In genomic region chr6:37175332-37176267, GRCh38 we compare ENCODE assay signal across 1 cellular context.
TF ChIP-seq lines count a peak whose summit lies in the region.

No MANE protein-coding gene starts in this region.

TF ChIP-seq in K562, 482 proteins besides CTCF, POLR2A, EP300 and RAD21 (continued from another document and continues in another):
- TF ChIP-seq CHAMP1 (IDR thresholded peaks at IDR 0.05), result no peak
- peak; percentile 89; the same call in 1 of the 2 replicates for TF ChIP-seq E4F1 (CRISPR knock-in tag; IDR thresholded peaks at IDR 0.05; ENCODE audit: borderline replicate concordance)
- no peak for TF ChIP-seq USF1 (CRISPR knock-in tag; IDR thresholded peaks at IDR 0.05)
- peak; percentile 53; the same call in 1 of the 2 replicates for TF ChIP-seq RUNX1 (IDR thresholded peaks at IDR 0.05; ENCODE audit: low read depth)
- no peak for TF ChIP-seq TEAD2 (tag; IDR thresholded peaks at IDR 0.05)
- no peak; the same call in 1 of the 2 replicates for TF ChIP-seq ZFPM2 (CRISPR knock-in tag; IDR thresholded peaks at IDR 0.05)
- TF ChIP-seq SMARCA4 (IDR thresholded peaks at IDR 0.05), result no peak; the same call in 1 of the 2 replicates
- peak; percentile 59; the same call in 1 of the 2 replicates for TF ChIP-seq KAT7 (CRISPR knock-in tag; IDR thresholded peaks at IDR 0.05; ENCODE audit: borderline replicate concordance)
- TF ChIP-seq CLOCK (CRISPR knock-in tag; IDR thresholded peaks at IDR 0.05; ENCODE audit: borderline replicate concordance), result no peak; the same call in 1 of the 2 replicates
- TF ChIP-seq SMARCB1 (IDR thresholded peaks at IDR 0.05; ENCODE audit: insufficient read length, low read depth), result no peak
- TF ChIP-seq NFE2L1 (tag; IDR thresholded peaks at IDR 0.05; ENCODE audit: borderline replicate concordance, low read depth), result no peak
- no peak for TF ChIP-seq ZSCAN29 (IDR thresholded peaks at IDR 0.05)
- no peak; the same call in 1 of the 2 replicates for TF ChIP-seq TCF3 (CRISPR knock-in tag; IDR thresholded peaks at IDR 0.05)
- TF ChIP-seq PHF8 (IDR thresholded peaks at IDR 0.05; ENCODE audit: borderline replicate concordance, low read length), result no peak
- TF ChIP-seq CCNT2 (IDR thresholded peaks at IDR 0.05; ENCODE audit: borderline replicate concordance, extremely low read depth, insufficient read length, low read depth, low read length), result peak; percentile 39
- TF ChIP-seq GMEB1 (CRISPR knock-in tag; IDR thresholded peaks at IDR 0.05), result peak; percentile 2; the same call in 1 of the 2 replicates
- peak; percentile 36; the same call in 1 of the 2 replicates for TF ChIP-seq ZNF586 (CRISPR knock-in tag; conservative IDR thresholded peaks at IDR 0.05)
- TF ChIP-seq NR4A1 (CRISPR knock-in tag; IDR thresholded peaks at IDR 0.05), result peak; percentile 85; the same call in 1 of the 2 replicates
- TF ChIP-seq NR4A1 (tag; IDR thresholded peaks at IDR 0.05), result no peak
- TF ChIP-seq NELFE (IDR thresholded peaks at IDR 0.05; ENCODE audit: insufficient read depth, insufficient read length), result no peak
- no peak for TF ChIP-seq CBX8 (IDR thresholded peaks at IDR 0.05; ENCODE audit: borderline replicate concordance, extremely low read depth, low read depth, low read length, poor library complexity, severe bottlenecking)
- peak; percentile 68; the same call in 1 of the 2 replicates for TF ChIP-seq TFE3 (CRISPR knock-in tag; IDR thresholded peaks at IDR 0.05)
- 0 out of 2 replicates have a peak, but pooled peaks have one; percentile 49 for TF ChIP-seq ZNF511 (CRISPR knock-in tag; IDR thresholded peaks at IDR 0.05)
- TF ChIP-seq ZNF143 (CRISPR knock-in tag; IDR thresholded peaks at IDR 0.05), result no peak
- peak; percentile 84; the same call in 1 of the 2 replicates for TF ChIP-seq CTBP1 (IDR thresholded peaks at IDR 0.05; ENCODE audit: borderline replicate concordance)
- TF ChIP-seq RBM15 (IDR thresholded peaks at IDR 0.05; ENCODE audit: insufficient read depth, low read length), result no peak
- TF ChIP-seq RREB1 (CRISPR knock-in tag; IDR thresholded peaks at IDR 0.05), result 0 out of 2 replicates have a peak, but pooled peaks have one; percentile 63
- no peak for TF ChIP-seq NFATC3 (IDR thresholded peaks at IDR 0.05)
- no peak for TF ChIP-seq DIDO1 (tag; IDR thresholded peaks at IDR 0.05; ENCODE audit: low read depth)
- no peak for TF ChIP-seq U2AF1 (optimal IDR thresholded peaks at IDR 0.05; ENCODE audit: low read depth, low read length)
- peak; percentile 98 for TF ChIP-seq SIRT6 (IDR thresholded peaks at IDR 0.05; ENCODE audit: low read depth, low read length)
- peak; percentile 83 for TF ChIP-seq ZNF3 (CRISPR knock-in tag; IDR thresholded peaks at IDR 0.05)
- TF ChIP-seq RCOR1 (IDR thresholded peaks at IDR 0.05; ENCODE audit: borderline replicate concordance in 1 of 2, low read depth in 2 of 2, low read length in 2 of 2), result no peak
- no peak for TF ChIP-seq MCM2 (IDR thresholded peaks at IDR 0.05; ENCODE audit: low read depth)
- TF ChIP-seq MCM7 (IDR thresholded peaks at IDR 0.05), result no peak
- TF ChIP-seq POU5F1 (IDR thresholded peaks at IDR 0.05; ENCODE audit: borderline replicate concordance, low read depth, low read length, partially characterized antibody), result no peak
- TF ChIP-seq BCL6 (CRISPR knock-in tag; IDR thresholded peaks at IDR 0.05), result peak; percentile 12; the same call in 1 of the 2 replicates
- TF ChIP-seq STAT5B (CRISPR knock-in tag; IDR thresholded peaks at IDR 0.05), result no peak
- TF ChIP-seq ETV5 (CRISPR knock-in tag; IDR thresholded peaks at IDR 0.05; ENCODE audit: low read depth), result no peak
